ENCODE assay signal across 10 cellular contexts in genomic region chr10:124632566-124632965, GRCh38.
DNase-seq lines count a peak whose midpoint lies in the region; ATAC-seq, FAIRE-seq and TF ChIP-seq lines count a peak whose summit lies in the region.
"Had no signal": no experiment of that assay in that cellular context is flagged by ENCODE, and none has a peak within 500 bp of the region (broad histone marks: within the 10 kb centered on the region; RNA-seq: fewer than 3 reads in every experiment).

No MANE protein-coding gene starts in this region.

- H4K20me1 ChIP-seq in SU-DHL-6 (ENCODE audit: low read depth, low read length), result no peaks in the 10 kb centered on the region
- peaks cover 0 to 4% of the 10 kb centered on the region in 2 experiments for H4K20me1 ChIP-seq in H1 (replicated peaks in 1 of 2; ENCODE audit: control insufficient read depth in 1 of 2, insufficient read depth in 2 of 2, low read length in 2 of 2)

- H3K4me3 Mint-ChIP-seq in naive B cell, result peak overlapping the region in 7 of 8 donors; percentile 13 to 70 (median 37)
- H3K4me3 Mint-ChIP-seq: activated naive CD8-positive, alpha-beta T cell treated with anti-CD3 and anti-CD28 coated beads for 36 hours had no signal

- H3K9ac ChIP-seq in SU-DHL-6 (ENCODE audit: low read length) (no peak overlapping the region), H1 (replicated peaks in 1 of 4; ENCODE audit: extremely low read depth in 1 of 4, low read depth in 3 of 4, low read length in 3 of 4) (no peak overlapping the region)

- FAIRE-seq in H1 (lab: Jason Lieb, UNC), result no peak
- FAIRE-seq: pancreas had no signal

- H4K5ac ChIP-seq in H1 (ENCODE audit: insufficient read length, low read depth, low read length), result no peak overlapping the region

- H3K27me3 Mint-ChIP-seq in naive B cell, result no peaks in the 10 kb centered on the region
- H3K27me3 Mint-ChIP-seq: activated naive CD8-positive, alpha-beta T cell treated with anti-CD3 and anti-CD28 coated beads for 36 hours had no signal

- no peak overlapping the region for H2AK5ac ChIP-seq in H1 (ENCODE audit: low read depth, low read length)

- H3K4ac ChIP-seq in H1 (replicated peaks; ENCODE audit: insufficient read length, low read depth, low read length), result no peak overlapping the region

- POLR2A ChIA-PET in H1 (lab: Charles Lee; ENCODE audit: partially characterized antibody), result interaction anchor here (0.9 to 1.1 kb wide), 2 partner anchors 16 to 110 kb away, joined by 3 to 4 read pairs; no protein-coding TSS in a partner anchor

- H3K4me3 ChIP-seq in SU-DHL-6 (ENCODE audit: insufficient read depth, low read length, poor library complexity, severe bottlenecking) (no peak overlapping the region), H1 (ENCODE audit: extremely low read depth in 1 of 4, insufficient read depth in 2 of 4, low read depth in 3 of 4, low read length in 4 of 4) (no peak overlapping the region), upper lobe of right lung (no peak overlapping the region)
- H3K4me3 ChIP-seq: pancreas had no signal

- H3K9me3 Mint-ChIP-seq in naive B cell, result peaks cover 0 to 8% (median 2%) of the 10 kb centered on the region in 7 donors

- WGBS in H1 (ENCODE audit: extremely low coverage in 1 of 2, insufficient coverage in 1 of 2, insufficient read length in 1 of 2, insufficient replicate concordance in 2 of 2, low coverage in 1 of 2, low lambda C conversion rate in 2 of 2, missing lambda C conversion rate in 1 of 2), 2 experiments, result 88% methylated on average over 10 of the region's 10 CpGs; no CpG with 5 or more reads in 1 of the 2 experiments

- DNase-seq in H1 (ENCODE audit: low read depth in 1 of 2, low spot score in 2 of 2) (no peak), naive B cell (no peak), upper lobe of right lung (no peak), NCI-H1930 (lab: John Stamatoyannopoulos, UW) (no peak)
- DNase-seq in activated CD4-positive, alpha-beta T cell treated with anti-CD3 and anti-CD28 coated beads for 4 hours, result no peak
- no peak for DNase-seq in stimulated activated CD4-positive, alpha-beta T cell treated with anti-CD3 and anti-CD28 coated beads, Interleukin-2, amount 100 ng/mL, for 48 hours
- DNase-seq: NCI-H2029 treated with DMSO at 0.1 percent for 48 hours had no signal

- H3K4me1 ChIP-seq in H1 (replicated peaks in 1 of 4; ENCODE audit: control insufficient read depth in 3 of 4, insufficient read depth in 4 of 4, low read length in 3 of 4) (peaks cover 0 to 10% (median 0%) of the 10 kb centered on the region in 4 experiments; a peak in 3 of 7 replicates), upper lobe of right lung (peaks cover 61% of the 10 kb centered on the region)

- H3K36me3 Mint-ChIP-seq in naive B cell, result peaks cover 0 to 27% of the 10 kb centered on the region in 2 donors

- H3K4me2 ChIP-seq in SU-DHL-6 (ENCODE audit: low read depth, low read length, poor library complexity, severe bottlenecking) (no peak overlapping the region), H1 (ENCODE audit: insufficient read depth in 1 of 2, low read depth in 2 of 2, low read length in 2 of 2) (no peak overlapping the region)

- no peak overlapping the region for H4K91ac ChIP-seq in H1 (replicated peaks; ENCODE audit: insufficient read length, low read length)

- H3K23me2 ChIP-seq in H1 (ENCODE audit: low read depth, low read length), result no peaks in the 10 kb centered on the region

- H3K56ac ChIP-seq in H1 (replicated peaks; ENCODE audit: insufficient read length, low read depth, low read length), result no peak overlapping the region

- H4K8ac ChIP-seq in H1 (ENCODE audit: extremely low read depth, insufficient read depth, low read length), result peak overlapping the region; percentile 62; the same call in 1 of the 2 replicates

- H3K14ac ChIP-seq in H1 (ENCODE audit: insufficient read length), result no peak overlapping the region

- no peak overlapping the region for H2BK20ac ChIP-seq in H1 (ENCODE audit: low read length)

- no peak overlapping the region for H2BK15ac ChIP-seq in H1 (ENCODE audit: low read length)

- no peak overlapping the region for H3K23ac ChIP-seq in H1 (ENCODE audit: insufficient read length)

- intact Hi-C loops in upper lobe of right lung (cut with DNase I), result no loop called here

- no peaks in the 10 kb centered on the region for H3K79me1 ChIP-seq in H1 (ENCODE audit: low read depth, low read length)

- no peak for TF ChIP-seq EP300 in H1 (IDR thresholded peaks at IDR 0.05; ENCODE audit: borderline replicate concordance in 1 of 2, low read depth in 2 of 2, low read length in 2 of 2)

- H3K27ac Mint-ChIP-seq in naive B cell, result peak overlapping the region; percentile 51 to 97 (median 90)
- H3K27ac Mint-ChIP-seq: activated naive CD8-positive, alpha-beta T cell treated with anti-CD3 and anti-CD28 coated beads for 36 hours had no signal

- no peaks in the 10 kb centered on the region for H3K9me2 ChIP-seq in SU-DHL-6 (replicated peaks; ENCODE audit: insufficient read depth, low read length)

- H2BK120ac ChIP-seq in H1 (replicated peaks; ENCODE audit: low read depth, low read length), result no peak overlapping the region

- H3K4me1 Mint-ChIP-seq in naive B cell, result peaks cover 68 to 98% (median 91%) of the 10 kb centered on the region in 3 donors

- no peak overlapping the region for H2BK12ac ChIP-seq in H1 (ENCODE audit: low read depth, low read length)

- no peak for TF ChIP-seq RAD21 in H1 (IDR thresholded peaks at IDR 0.05 in 1 of 2, conservative IDR thresholded peaks at IDR 0.05 in 1 of 2; ENCODE audit: low read depth in 2 of 2, low read length in 2 of 2)

- H3K79me2 ChIP-seq in SU-DHL-6 (ENCODE audit: insufficient read depth, low read length) (peaks cover 100% of the 10 kb centered on the region), H1 (ENCODE audit: control insufficient read depth in 1 of 2, insufficient read depth in 2 of 2, low read length in 2 of 2) (no peaks in the 10 kb centered on the region)

- H2AFZ ChIP-seq in SU-DHL-6 (ENCODE audit: low read depth, low read length, severe bottlenecking), result no peak overlapping the region
- no peak overlapping the region for H2AFZ ChIP-seq in H1 (ENCODE audit: low read length)

- ATAC-seq in naive B cell (ENCODE audit: low read depth in 2 of 2) (no peak), upper lobe of right lung (peak; percentile 38)

- H2BK5ac ChIP-seq in H1 (ENCODE audit: low read depth, low read length), result no peak overlapping the region

- CTCF ChIA-PET in H1 (lab: Charles Lee; ENCODE audit: partially characterized antibody), result interaction anchor here (0.8 to 2.9 kb wide), 16 partner anchors 11 to 114 kb away, joined by 3 to 18 read pairs (median 4); no protein-coding TSS in a partner anchor

- peaks cover 49% of the 10 kb centered on the region for H3F3A ChIP-seq in SU-DHL-6 (ENCODE audit: insufficient read depth)

- TF ChIP-seq CTCF in SU-DHL-6 (IDR thresholded peaks at IDR 0.05; ENCODE audit: insufficient read depth, low read length, poor library complexity, severe bottlenecking) (no peak), H1 (IDR thresholded peaks at IDR 0.05; ENCODE audit: control extremely low read depth in 1 of 3, insufficient read depth in 1 of 3, low read depth in 1 of 3, low read length in 3 of 3) (no peak), upper lobe of right lung (IDR thresholded peaks at IDR 0.05) (no peak)

- H3K36me3 ChIP-seq in SU-DHL-6 (ENCODE audit: low read length), result peaks cover 7% of the 10 kb centered on the region; the same call in 1 of the 2 replicates
- no peaks in the 10 kb centered on the region for H3K36me3 ChIP-seq in H1 (ENCODE audit: control insufficient read depth in 2 of 4, insufficient read depth in 4 of 4, low read length in 3 of 4)
- H3K36me3 ChIP-seq in upper lobe of right lung, result no peaks in the 10 kb centered on the region
- H3K36me3 ChIP-seq: pancreas had no signal

- no peak overlapping the region; the same call in 1 of the 2 replicates for H3K18ac ChIP-seq in H1 (ENCODE audit: extremely low read depth, low read length)

- H3K9me3 ChIP-seq in SU-DHL-6 (ENCODE audit: insufficient read depth, low read length), result no peaks in the 10 kb centered on the region
- no peaks in the 10 kb centered on the region for H3K9me3 ChIP-seq in H1 (ENCODE audit: insufficient read depth in 2 of 2, low read depth in 1 of 2, low read length in 1 of 2)
- H3K9me3 ChIP-seq in upper lobe of right lung, result peaks cover 3% of the 10 kb centered on the region
- H3K9me3 ChIP-seq: pancreas had no signal

- peak overlapping the region; percentile 6; the same call in 1 of the 2 replicates for H3K27ac ChIP-seq in SU-DHL-6 (ENCODE audit: low read depth, low read length)
- H3K27ac ChIP-seq in H1 (ENCODE audit: low read depth, low read length), result no peak overlapping the region
- H3K27ac ChIP-seq in upper lobe of right lung, result peak overlapping the region; percentile 78

- H3K27me3 ChIP-seq in SU-DHL-6 (ENCODE audit: low read length) (no peaks in the 10 kb centered on the region), H1 (replicated peaks in 1 of 4; ENCODE audit: control insufficient read depth in 3 of 4, extremely low read depth in 1 of 4, insufficient read depth in 3 of 4, low read length in 3 of 4) (no peaks in the 10 kb centered on the region; a peak in 1 of 7 replicates), upper lobe of right lung (no peaks in the 10 kb centered on the region)
- H3K27me3 ChIP-seq: pancreas had no signal

- TF ChIP-seq POLR2A in H1 (IDR thresholded peaks at IDR 0.05; ENCODE audit: control extremely low read depth in 1 of 2, low read depth in 2 of 2, low read length in 2 of 2), result no peak

TF ChIP-seq in H1, 55 proteins besides CTCF, POLR2A, EP300 and RAD21:
- no peak for TF ChIP-seq SUZ12 (IDR thresholded peaks at IDR 0.05; ENCODE audit: low read length)
- no peak for TF ChIP-seq CEBPB (IDR thresholded peaks at IDR 0.05; ENCODE audit: low read depth, low read length)
